ENCODE assay signal across 8 cellular contexts in the genomic region with DNA sequence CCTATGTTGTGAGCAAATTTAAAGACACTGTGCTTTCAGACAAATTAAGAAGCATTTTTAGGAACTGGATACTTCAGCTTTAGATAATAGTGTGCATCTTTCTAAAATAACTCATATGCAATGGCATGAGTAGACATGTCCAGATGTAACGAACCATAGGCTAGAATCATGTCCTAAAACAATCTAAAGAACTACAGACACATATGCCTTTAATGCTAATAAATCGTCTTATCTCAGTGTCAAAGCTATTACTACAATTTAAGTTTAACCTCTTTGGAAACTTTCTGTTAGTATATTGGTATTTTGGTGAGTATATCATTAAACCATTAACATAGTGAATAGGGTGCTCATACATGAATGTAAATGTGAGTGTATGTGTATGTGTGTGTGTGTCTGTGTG.
"Had no signal": no experiment of that assay in that cellular context is flagged by ENCODE, and none has a peak within 500 bp of the region (broad histone marks: within the 10 kb centered on the region; RNA-seq: fewer than 3 reads in every experiment).

No MANE protein-coding gene starts in this region.

- H3K27ac ChIP-seq: HL-60 had no signal

- ATAC-seq: GM23338, HCT116, HepG2 had no signal

- H3K4me1 ChIP-seq: HAP-1 had no signal

- H3K9me3 ChIP-seq: HAP-1 had no signal

- DNase-seq: H7, HFFc6 had no signal

- H3K4me2 ChIP-seq: GM23338 had no signal

- H3K36me3 ChIP-seq: HAP-1 had no signal

- FAIRE-seq: H1, HepG2 had no signal

- H3K4me3 ChIP-seq: GM23338, HAP-1 had no signal

- H2AFZ ChIP-seq: GM23338 had no signal
